8 cellular contexts compared by ENCODE assay signal in genomic region chr20:47727170-47727880, GRCh38. TPM values are rescaled to one million over a fixed set of nuclear protein-coding genes. Genes with fewer than 3 reads are reported as not detected.
DNase-seq lines count a peak whose midpoint lies in the region; ATAC-seq and TF ChIP-seq lines count a peak whose summit lies in the region.

No MANE protein-coding gene starts in this region.

- CTCF ChIA-PET in RWPE1 (lab: Yijun Ruan, JAX): interaction anchor here (1.1 kb wide), 1 partner anchor 50 kb away, joined by 3 read pairs; no protein-coding TSS in a partner anchor

- H3K27me3 Mint-ChIP-seq in stimulated activated naive CD8-positive, alpha-beta T cell treated with anti-CD3 and anti-CD28 coated beads, Interleukin-15, Interleukin-2, amounts not matched to agents 100 ng/mL and 50 ng/mL, for 24 hours: no peaks in the 10 kb centered on the region

- H3K4me3 Mint-ChIP-seq in stimulated activated naive CD8-positive, alpha-beta T cell treated with anti-CD3 and anti-CD28 coated beads, Interleukin-15, Interleukin-2, amounts not matched to agents 100 ng/mL and 50 ng/mL, for 24 hours: peak overlapping the region; percentile 70

- ATAC-seq in GM21737 (IDR thresholded peaks at IDR 0.05; ENCODE audit: unreplicated experiment): peak; percentile 63

- TF ChIP-seq CTCF in RWPE1 (conservative IDR thresholded peaks at IDR 0.05; ENCODE audit: low read depth) (no peak), coronary artery (IDR thresholded peaks at IDR 0.05) (no peak)

- peaks cover 35% of the 10 kb centered on the region for H3K4me1 Mint-ChIP-seq in stimulated activated naive CD8-positive, alpha-beta T cell treated with anti-CD3 and anti-CD28 coated beads, Interleukin-15, Interleukin-2, amounts not matched to agents 100 ng/mL and 50 ng/mL, for 24 hours (ENCODE audit: low read depth)

- POLR2A ChIA-PET in RWPE1 (lab: Yijun Ruan, JAX; ENCODE audit: low non-redundant PET): no interaction called here

- no peaks in the 10 kb centered on the region for H3K9me3 Mint-ChIP-seq in stimulated activated naive CD8-positive, alpha-beta T cell treated with anti-CD3 and anti-CD28 coated beads, Interleukin-15, Interleukin-2, amounts not matched to agents 100 ng/mL and 50 ng/mL, for 24 hours

- peak; percentile 90 for DNase-seq in CMK (ENCODE audit: low read depth)
- no peak for DNase-seq in RWPE1 (ENCODE audit: low spot score)
- DNase-seq in activated effector memory CD4-positive, alpha-beta T cell treated with Interleukin-2 at 50 U/mL for 16 hours: peak; percentile 72
- peak; percentile 49 for DNase-seq in mucosa of gallbladder (ENCODE audit: low spot score)
- DNase-seq in EL: no peak
- no peak for DNase-seq in coronary artery (ENCODE audit: low spot score)

- no peak overlapping the region for H3K4me3 ChIP-seq in coronary artery

- H3K27ac ChIP-seq in RWPE1 (peak overlapping the region; percentile 69), coronary artery (no peak overlapping the region)

- peak overlapping the region; percentile 88 for H3K27ac Mint-ChIP-seq in stimulated activated naive CD8-positive, alpha-beta T cell treated with anti-CD3 and anti-CD28 coated beads, Interleukin-15, Interleukin-2, amounts not matched to agents 100 ng/mL and 50 ng/mL, for 24 hours

- no peaks in the 10 kb centered on the region for H3K36me3 Mint-ChIP-seq in stimulated activated naive CD8-positive, alpha-beta T cell treated with anti-CD3 and anti-CD28 coated beads, Interleukin-15, Interleukin-2, amounts not matched to agents 100 ng/mL and 50 ng/mL, for 24 hours (ENCODE audit: low read depth)

RNA-seq across cellular contexts. Expression of gene SULF2, which starts 58.0 kb away (rescaled TPM):
- total RNA-seq in mucosa of gallbladder: 74.8 TPM

Comparison
In these comparisons a context has a peak if more than half of its experiments do, and no peak if none do; other contexts are left out.
1. DNase-seq: peak in CMK (single experiment), activated effector memory CD4-positive, alpha-beta T cell treated with Interleukin-2 at 50 U/mL for 16 hours (single experiment) and mucosa of gallbladder (single experiment); none in RWPE1 (single experiment), EL (single experiment) and coronary artery (single experiment).